1 cellular context compared by ENCODE assay signal in the genomic region with DNA sequence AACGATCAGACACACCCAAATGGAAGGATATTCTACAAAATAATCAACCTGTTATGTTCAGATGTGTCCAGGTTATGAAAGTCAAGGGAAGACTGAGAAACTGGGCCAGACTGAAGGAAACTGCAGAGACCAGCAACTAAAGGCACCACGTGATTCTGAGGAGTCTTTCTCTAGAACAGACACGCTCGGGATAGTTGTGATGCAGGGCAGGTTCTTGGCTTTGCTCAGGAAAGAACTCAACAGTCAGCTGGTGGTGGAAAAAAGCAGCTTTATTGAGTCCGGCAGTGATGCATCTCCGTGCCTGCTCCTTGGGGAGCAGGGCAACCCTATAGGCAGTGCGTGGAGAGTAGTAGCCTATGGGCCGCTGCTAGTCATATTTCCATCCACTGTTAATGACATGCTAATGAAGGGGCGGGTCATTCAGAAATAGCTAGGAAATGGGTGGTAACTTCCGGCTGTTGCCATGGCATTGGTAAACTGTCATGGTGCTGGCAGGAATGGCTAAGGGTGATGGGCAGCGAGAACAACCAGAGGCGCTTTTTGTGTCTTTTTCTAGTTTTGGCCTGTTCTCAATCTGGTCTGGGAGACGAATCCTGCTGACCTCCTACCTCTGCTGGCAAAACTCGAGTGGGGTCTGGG.
TF ChIP-seq lines count a peak whose summit lies in the region.

No MANE protein-coding gene starts in this region.

TF ChIP-seq in GM12878, 131 proteins besides CTCF, POLR2A, EP300 and RAD21:
- TF ChIP-seq SRF (IDR thresholded peaks at IDR 0.05; ENCODE audit: low read depth in 2 of 2, low read length in 2 of 2) = no peak
- no peak for TF ChIP-seq ZBED1 (IDR thresholded peaks at IDR 0.05; ENCODE audit: borderline replicate concordance)
- TF ChIP-seq NFYA (IDR thresholded peaks at IDR 0.05; ENCODE audit: borderline replicate concordance, low read depth, low read length) = no peak
- TF ChIP-seq DPF2 (IDR thresholded peaks at IDR 0.05) = no peak
- TF ChIP-seq NR2F1 (conservative IDR thresholded peaks at IDR 0.05) = no peak
- no peak for TF ChIP-seq MTA3 (IDR thresholded peaks at IDR 0.05; ENCODE audit: borderline replicate concordance, low read length)
- TF ChIP-seq CUX1 (IDR thresholded peaks at IDR 0.05; ENCODE audit: insufficient replicate concordance, low read depth, low read length) = no peak
- peak; percentile 33; the same call in 1 of the 2 replicates for TF ChIP-seq EED (IDR thresholded peaks at IDR 0.05; ENCODE audit: low read depth)
- TF ChIP-seq NR2C1 (IDR thresholded peaks at IDR 0.05) = no peak
- TF ChIP-seq, protein P1, sequence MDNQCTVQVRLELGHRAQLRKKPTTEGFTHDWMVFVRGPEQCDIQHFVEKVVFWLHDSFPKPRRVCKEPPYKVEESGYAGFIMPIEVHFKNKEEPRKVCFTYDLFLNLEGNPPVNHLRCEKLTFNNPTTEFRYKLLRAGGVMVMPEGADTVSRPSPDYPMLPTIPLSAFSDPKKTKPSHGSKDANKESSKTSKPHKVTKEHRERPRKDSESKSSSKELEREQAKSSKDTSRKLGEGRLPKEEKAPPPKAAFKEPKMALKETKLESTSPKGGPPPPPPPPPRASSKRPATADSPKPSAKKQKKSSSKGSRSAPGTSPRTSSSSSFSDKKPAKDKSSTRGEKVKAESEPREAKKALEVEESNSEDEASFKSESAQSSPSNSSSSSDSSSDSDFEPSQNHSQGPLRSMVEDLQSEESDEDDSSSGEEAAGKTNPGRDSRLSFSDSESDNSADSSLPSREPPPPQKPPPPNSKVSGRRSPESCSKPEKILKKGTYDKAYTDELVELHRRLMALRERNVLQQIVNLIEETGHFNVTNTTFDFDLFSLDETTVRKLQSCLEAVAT (IDR thresholded peaks at IDR 0.05) = 0 out of 2 replicates have a peak, but pooled peaks have one; percentile 22
- no peak for TF ChIP-seq E4F1 (IDR thresholded peaks at IDR 0.05; ENCODE audit: borderline replicate concordance, partially characterized antibody)
